17 cellular contexts compared by ENCODE assay signal in genomic region chr1:23356451-23356850, GRCh38. TPM values are rescaled to one million over a fixed set of nuclear protein-coding genes. Genes with fewer than 3 reads are reported as not detected.
DNase-seq lines count a peak whose midpoint lies in the region; ATAC-seq and TF ChIP-seq lines count a peak whose summit lies in the region.
"Had no signal": no experiment of that assay in that cellular context is flagged by ENCODE, and none has a peak within 500 bp of the region (broad histone marks: within the 10 kb centered on the region; RNA-seq: fewer than 3 reads in every experiment).

No MANE protein-coding gene starts in this region.

- H3K4me1 ChIP-seq in colonic mucosa = no peaks in the 10 kb centered on the region

- H3K9me3 ChIP-seq in colonic mucosa = peaks cover 4% of the 10 kb centered on the region

- H3K9ac ChIP-seq in colonic mucosa (ENCODE audit: low read depth in 2 of 2, low read length in 2 of 2) = no peak overlapping the region
- H3K9ac ChIP-seq: SK-N-SH had no signal

- ATAC-seq in GM18861 (IDR thresholded peaks at IDR 0.05; ENCODE audit: unreplicated experiment) = no peak

- no peak overlapping the region for H3K4me3 ChIP-seq in colonic mucosa
- no peak overlapping the region for H3K4me3 ChIP-seq in coronary artery

- intact Hi-C loops in colonic mucosa (cut with DNase I) = no loop called here

- H3K4me3 Mint-ChIP-seq in neural crest cell = peak overlapping the region; percentile 18
- H3K4me3 Mint-ChIP-seq: IgD-negative memory B cell had no signal

- no peaks in the 10 kb centered on the region for H3K27me3 ChIP-seq in colonic mucosa

- H3K4me1 Mint-ChIP-seq in neural crest cell = peaks cover 24% of the 10 kb centered on the region

- DNase-seq in caudate nucleus (lab: John Stamatoyannopoulos, UW) (peak in 20 of 61 donors; percentile 4 to 36 (median 12)), globus pallidus (ENCODE audit: low spot score) (peak; percentile 70), neural crest cell (ENCODE audit: low read depth, low spot score) (no peak), superior temporal gyrus (ENCODE audit: extremely low spot score) (peak; percentile 68), colonic mucosa (no peak), coronary artery (ENCODE audit: low spot score) (no peak)
- DNase-seq: DMS79, H7, Karpas-422, NCI-H1694, NCI-H2081 treated with DMSO at 0.1 percent for 48 hours, NCI-H510A treated with DMSO at 0.1 percent for 48 hours, RPMI8226, SHP77 treated with DMSO at 0.1 percent for 48 hours, SK-N-SH had no signal

- H3K27me3 Mint-ChIP-seq in neural crest cell (ENCODE audit: low read depth) = no peaks in the 10 kb centered on the region
- H3K27me3 Mint-ChIP-seq: IgD-negative memory B cell had no signal

- H3K36me3 Mint-ChIP-seq in neural crest cell (ENCODE audit: low read depth) = peaks cover 35% of the 10 kb centered on the region

- no peaks in the 10 kb centered on the region for H3K36me3 ChIP-seq in colonic mucosa

- H3K27ac Mint-ChIP-seq in neural crest cell (ENCODE audit: unreplicated experiment) = peak overlapping the region; percentile 16
- H3K27ac Mint-ChIP-seq: IgD-negative memory B cell had no signal

- peaks cover 21% of the 10 kb centered on the region for H3K9me3 Mint-ChIP-seq in neural crest cell

- TF ChIP-seq CTCF in neural crest cell (conservative IDR thresholded peaks at IDR 0.05) (no peak), colonic mucosa (IDR thresholded peaks at IDR 0.05) (no peak), coronary artery (IDR thresholded peaks at IDR 0.05) (no peak)

- H3K27ac ChIP-seq in caudate nucleus (ENCODE audit: low read depth, low read length) (peak overlapping the region; percentile 74), colonic mucosa (no peak overlapping the region), coronary artery (peak overlapping the region in 1 of 2 donors; percentile 21)

RNA-seq across cellular contexts. Expression of gene HNRNPR, which starts 12.4 kb away (rescaled TPM):
- 293 and 305 TPM in 2 replicates for total RNA-seq in neural crest cell
- 100 to 1,000 TPM; 103 to 165 TPM for total RNA-seq in colonic mucosa

RNA-seq across cellular contexts. Expression of gene ZNF436, which starts 13.2 kb away (rescaled TPM):
- total RNA-seq in neural crest cell = 9.2 and 10.0 TPM in 2 replicates
- total RNA-seq in colonic mucosa = 10 to 100 TPM in 1 of 2 donors, 1 to 10 TPM in 1; 7.1 to 13.9 TPM

Comparison
In these comparisons a context has a peak if more than half of its experiments do, and no peak if none do; other contexts are left out.
1. DNase-seq: peak in globus pallidus (single experiment) and superior temporal gyrus (single experiment); none in neural crest cell (single experiment), colonic mucosa (single experiment) and coronary artery (single experiment).